ENCODE assay signal across 8 cellular contexts in genomic region chr11:128467610-128468041, GRCh38.
DNase-seq lines count a peak whose midpoint lies in the region; ATAC-seq and TF ChIP-seq lines count a peak whose summit lies in the region.

No MANE protein-coding gene starts in this region.

- H3K27ac ChIP-seq in CD8-positive, alpha-beta memory T cell (ENCODE audit: low read depth, low read length) = peak overlapping the region; percentile 27
- H3K27ac ChIP-seq in coronary artery (peak overlapping the region; percentile 87 to 91), mucosa of rectum (ENCODE audit: low read depth in 2 of 2, low read length in 2 of 2) (peak overlapping the region; percentile 50 to 54)

- peaks cover 66% of the 10 kb centered on the region for H3K36me3 ChIP-seq in CD8-positive, alpha-beta memory T cell (ENCODE audit: insufficient read depth, low read length)
- peaks cover 18 to 36% of the 10 kb centered on the region in 2 donors for H3K36me3 ChIP-seq in mucosa of rectum (ENCODE audit: control insufficient read depth in 2 of 2, insufficient read depth in 2 of 2, low read length in 2 of 2)

- H3K27me3 ChIP-seq in CD8-positive, alpha-beta memory T cell (ENCODE audit: insufficient read depth, low read length, poor library complexity, severe bottlenecking) = no peaks in the 10 kb centered on the region
- no peaks in the 10 kb centered on the region for H3K27me3 ChIP-seq in mucosa of rectum (ENCODE audit: control insufficient read depth in 2 of 2, insufficient read depth in 2 of 2, low read length in 2 of 2)

- peak overlapping the region; percentile 62 to 90 (median 77) for H3K4me3 Mint-ChIP-seq in CD8-positive, alpha-beta memory T cell

- H3K4me3 ChIP-seq in CD8-positive, alpha-beta memory T cell (ENCODE audit: low read length) = peak overlapping the region; percentile 41
- peak overlapping the region; percentile 1 for H3K4me3 ChIP-seq in coronary artery
- H3K4me3 ChIP-seq in mucosa of rectum (ENCODE audit: low read length in 2 of 2) = no peak overlapping the region

- CTCF ChIA-PET in CD8-positive, alpha-beta memory T cell (lab: Charles Lee) = interaction anchor here (0.7 to 2.5 kb wide), 8 partner anchors 12 to 177 kb away, joined by 3 to 11 read pairs (median 3); no protein-coding TSS in a partner anchor

- no peaks in the 10 kb centered on the region for H3K9me3 ChIP-seq in CD8-positive, alpha-beta memory T cell (ENCODE audit: low read length)
- H3K9me3 ChIP-seq in mucosa of rectum (ENCODE audit: control insufficient read depth in 2 of 2, low read length in 2 of 2) = no peaks in the 10 kb centered on the region

- no peak for TF ChIP-seq CTCF in coronary artery (IDR thresholded peaks at IDR 0.05)

- H3K27ac Mint-ChIP-seq in CD8-positive, alpha-beta memory T cell = peak overlapping the region; percentile 87 to 99 (median 96)

- H3K4me1 Mint-ChIP-seq in CD8-positive, alpha-beta memory T cell = peaks cover 100% of the 10 kb centered on the region in 3 donors

- no peaks in the 10 kb centered on the region for H3K27me3 Mint-ChIP-seq in CD8-positive, alpha-beta memory T cell

- peaks cover 99% of the 10 kb centered on the region for H3K4me1 ChIP-seq in CD8-positive, alpha-beta memory T cell (ENCODE audit: insufficient read depth, low read length)
- H3K4me1 ChIP-seq in mucosa of rectum (ENCODE audit: control insufficient read depth in 2 of 2, insufficient read depth in 2 of 2, low read length in 2 of 2) = peaks cover 43 to 47% of the 10 kb centered on the region in 2 donors

- H3K9me3 Mint-ChIP-seq in CD8-positive, alpha-beta memory T cell = no peaks in the 10 kb centered on the region

- ATAC-seq in HG03378 (IDR thresholded peaks at IDR 0.05; ENCODE audit: unreplicated experiment) (no peak), GM18909 (IDR thresholded peaks at IDR 0.05; ENCODE audit: poor library complexity, unreplicated experiment) (no peak), HG02610 (IDR thresholded peaks at IDR 0.05; ENCODE audit: unreplicated experiment) (no peak)

- DNase-seq in CD8-positive, alpha-beta memory T cell = peak in 3 of 5 donors; percentile 25 to 54 (median 53)
- DNase-seq in RPMI7951 (ENCODE audit: low read depth) (peak; percentile 99), coronary artery (ENCODE audit: low spot score) (peak; percentile 88), ecto neural progenitor cell (ENCODE audit: low spot score) (no peak)

- H3K36me3 Mint-ChIP-seq in CD8-positive, alpha-beta memory T cell = peaks cover 46 to 98% (median 66%) of the 10 kb centered on the region in 3 donors

- H3K9ac ChIP-seq in mucosa of rectum (ENCODE audit: low read depth in 1 of 2, low read length in 2 of 2) = no peak overlapping the region

- POLR2A ChIA-PET in CD8-positive, alpha-beta memory T cell (lab: Charles Lee) = interaction anchor here (1.0 to 1.6 kb wide), 3 partner anchors 36 to 54 kb away, joined by 3 to 7 read pairs (median 3); no protein-coding TSS in a partner anchor

Comparison
In these comparisons a context has a peak if more than half of its experiments do, and no peak if none do; other contexts are left out.
1. H3K27ac ChIP-seq: peak in every context shown above with its lines; median percentile 89 in coronary artery; 52 in mucosa of rectum; 27 in CD8-positive, alpha-beta memory T cell.
2. H3K4me3 ChIP-seq: peak in CD8-positive, alpha-beta memory T cell (single experiment) and coronary artery (single experiment); none in mucosa of rectum (0 of 2).